ENCODE assay signal across 12 cellular contexts in the genomic region with DNA sequence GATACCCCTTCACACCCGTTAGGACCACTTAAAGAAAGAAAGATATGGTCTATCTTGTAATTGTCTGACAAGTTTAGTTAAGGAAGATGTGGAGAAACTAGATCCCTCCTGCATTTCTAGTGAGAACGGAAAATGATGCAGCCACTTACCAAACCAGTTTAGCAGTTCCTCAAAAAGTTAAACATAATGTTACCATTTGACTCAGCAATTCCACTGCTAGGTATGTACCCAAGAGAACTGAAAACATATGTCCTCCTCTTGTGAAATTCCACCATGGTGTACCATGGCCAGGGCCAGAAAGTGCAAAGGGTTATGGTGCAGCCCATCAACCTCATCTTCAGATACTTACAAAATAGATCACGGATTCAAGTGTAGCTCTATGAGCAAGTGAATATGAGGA.
DNase-seq lines count a peak whose midpoint lies in the region; ATAC-seq and TF ChIP-seq lines count a peak whose summit lies in the region.
"Had no signal": no experiment of that assay in that cellular context is flagged by ENCODE, and none has a peak within 500 bp of the region (broad histone marks: within the 10 kb centered on the region; RNA-seq: fewer than 3 reads in every experiment).

No MANE protein-coding gene starts in this region.

- H3K27me3 ChIP-seq in prostate gland (replicated peaks; ENCODE audit: insufficient read depth), result no peaks in the 10 kb centered on the region
- H3K27me3 ChIP-seq: foreskin keratinocyte, vagina had no signal

- no peak for TF ChIP-seq POLR2A in prostate gland (IDR thresholded peaks at IDR 0.05)

- no peak for DNase-seq in OCI-LY7 (ENCODE audit: low spot score)
- DNase-seq in prostate gland (ENCODE audit: low spot score), result peak; percentile 67
- no peak for DNase-seq in NCI-H1092 treated with DMSO at 0.1 percent for 48 hours (lab: John Stamatoyannopoulos, UW)
- no peak for DNase-seq in caudate nucleus (lab: John Stamatoyannopoulos, UW)
- DNase-seq: activated T-cell treated with anti-CD3 and anti-CD28 coated beads, Interleukin-2, amount 50 U/mL, for 4 hours; MM.1S; psoas muscle had no signal

- POLR2A ChIA-PET in OCI-LY7 (lab: Charles Lee), result no interaction called here

- no peaks in the 10 kb centered on the region for H3K79me2 ChIP-seq in OCI-LY7 (ENCODE audit: insufficient read depth, low read depth, low read length)

- no TSS peak for BruUV-seq in OCI-LY7 (replicated peaks; lab: Mats Ljungman, UMichigan)

- no peaks in the 10 kb centered on the region for H3K9me3 ChIP-seq in OCI-LY7 (ENCODE audit: low read length)
- H3K9me3 ChIP-seq in prostate gland, result no peaks in the 10 kb centered on the region
- H3K9me3 ChIP-seq: psoas muscle, vagina had no signal

- no peak overlapping the region for H3K27ac ChIP-seq in OCI-LY7 (ENCODE audit: low read depth, low read length, poor library complexity, severe bottlenecking)
- H3K27ac ChIP-seq in prostate gland, result peak overlapping the region; percentile 8 to 59
- H3K27ac ChIP-seq in caudate nucleus (ENCODE audit: low read depth, low read length), result no peak overlapping the region
- H3K27ac ChIP-seq: foreskin keratinocyte, psoas muscle, vagina had no signal

- CTCF ChIA-PET in OCI-LY7 (lab: Charles Lee; ENCODE audit: unreplicated experiment), result no interaction called here

- ATAC-seq in GM18868 (IDR thresholded peaks at IDR 0.05; ENCODE audit: unreplicated experiment), result peak; percentile 39
- ATAC-seq in HG02885 (IDR thresholded peaks at IDR 0.05; ENCODE audit: poor library complexity, unreplicated experiment), result peak; percentile 49
- ATAC-seq in GM19035 (IDR thresholded peaks at IDR 0.05; ENCODE audit: unreplicated experiment), result no peak
- ATAC-seq: activated T-cell treated with anti-CD3 and anti-CD28 coated beads, Interleukin-2, amount 50 U/mL, for 4 hours; foreskin keratinocyte; psoas muscle had no signal

- no peaks in the 10 kb centered on the region for H3K36me3 ChIP-seq in OCI-LY7 (ENCODE audit: insufficient read depth, low read length)
- H3K36me3 ChIP-seq in prostate gland, result no peaks in the 10 kb centered on the region
- H3K36me3 ChIP-seq: vagina had no signal

- H3K9me2 ChIP-seq in OCI-LY7 (ENCODE audit: insufficient read depth, low read length), result no peaks in the 10 kb centered on the region

- H3K4me2 ChIP-seq in OCI-LY7 (ENCODE audit: low read length), result no peak overlapping the region

- no peaks in the 10 kb centered on the region for H4K20me1 ChIP-seq in OCI-LY7 (ENCODE audit: insufficient read depth, low read length)

- intact Hi-C loops in OCI-LY7 (cut with micrococcal nuclease; ENCODE audit: unreplicated experiment), result no loop called here
- intact Hi-C loops in prostate gland (cut with DNase I), result no loop called here

- H3K4me3 ChIP-seq in OCI-LY7 (ENCODE audit: low read depth, low read length, poor library complexity, severe bottlenecking), result no peak overlapping the region
- H3K4me3 ChIP-seq in prostate gland, result no peak overlapping the region
- H3K4me3 ChIP-seq: psoas muscle, vagina had no signal

- peaks cover 13% of the 10 kb centered on the region for H3K4me1 ChIP-seq in OCI-LY7 (ENCODE audit: insufficient read depth, low read length, poor library complexity, severe bottlenecking)
- H3K4me1 ChIP-seq in prostate gland (replicated peaks), result no peaks in the 10 kb centered on the region
- H3K4me1 ChIP-seq: foreskin keratinocyte, psoas muscle had no signal

- TF ChIP-seq CTCF in OCI-LY7 (conservative IDR thresholded peaks at IDR 0.05; ENCODE audit: low read length) (no peak), prostate gland (IDR thresholded peaks at IDR 0.05) (no peak)

- WGBS in prostate gland, result 60% methylated on average over 3 of the region's 3 CpGs

- H2AFZ ChIP-seq in OCI-LY7 (ENCODE audit: low read length), result peak overlapping the region; percentile 48; the same call in 1 of the 2 replicates

Comparison
In these comparisons a context has a peak if more than half of its experiments do, and no peak if none do; other contexts are left out.
1. H3K27ac ChIP-seq: peak in prostate gland (2 of 2); none in OCI-LY7 (single experiment) and caudate nucleus (single experiment).